Comparison of ENCODE assay signal across 8 cellular contexts in genomic region chr3:98734311-98734710, GRCh38. TPM values are rescaled to one million over a fixed set of nuclear protein-coding genes. Genes with fewer than 3 reads are reported as not detected.
DNase-seq lines count a peak whose midpoint lies in the region; ATAC-seq and TF ChIP-seq lines count a peak whose summit lies in the region.

No MANE protein-coding gene starts in this region.

- TF ChIP-seq POLR2A in Peyer's patch (IDR thresholded peaks at IDR 0.05): no peak

- TF ChIP-seq CTCF in GM06990 (IDR thresholded peaks at IDR 0.05; ENCODE audit: insufficient read depth, low read length, poor library complexity, severe bottlenecking): no peak
- no peak for TF ChIP-seq CTCF in fibroblast of pulmonary artery (IDR thresholded peaks at IDR 0.05; ENCODE audit: low read length, missing control alignments)
- TF ChIP-seq CTCF in retinal pigment epithelial cell (conservative IDR thresholded peaks at IDR 0.05; ENCODE audit: low read depth, low read length): no peak
- TF ChIP-seq CTCF in Peyer's patch (IDR thresholded peaks at IDR 0.05): no peak

- no peaks in the 10 kb centered on the region for H3K9me3 ChIP-seq in Peyer's patch

- no peak for ATAC-seq in GM21447 (IDR thresholded peaks at IDR 0.05; ENCODE audit: unreplicated experiment)

- H3K36me3 ChIP-seq in GM06990 (ENCODE audit: control insufficient read depth, insufficient read depth, low read length) (no peaks in the 10 kb centered on the region), Peyer's patch (no peaks in the 10 kb centered on the region)

- H3K4me3 ChIP-seq in GM06990 (replicated peaks; ENCODE audit: low read depth, low read length) (peak overlapping the region; percentile 73), fibroblast of pulmonary artery (replicated peaks; ENCODE audit: low read depth, low read length) (peak overlapping the region; percentile 74), retinal pigment epithelial cell (ENCODE audit: low read length) (peak overlapping the region; percentile 90), Peyer's patch (peak overlapping the region in 2 of 4 donors; percentile 61 to 66)

- no peak overlapping the region for H3K27ac ChIP-seq in Peyer's patch

- H3K27me3 ChIP-seq in GM06990 (replicated peaks; ENCODE audit: control insufficient read depth, insufficient read depth, low read length) (no peaks in the 10 kb centered on the region; the same call in 1 of the 2 replicates), Peyer's patch (no peaks in the 10 kb centered on the region)

- DNase-seq in GM06990 (ENCODE audit: extremely low read depth, insufficient read length) (no peak), SK-N-DZ (ENCODE audit: low spot score) (peak; percentile 33), fibroblast of pulmonary artery (ENCODE audit: low read depth) (peak; percentile 51), retinal pigment epithelial cell (ENCODE audit: low read depth) (no peak), Peyer's patch (no peak), GM03348 (ENCODE audit: low spot score) (no peak), midbrain (lab: John Stamatoyannopoulos, UW) (no peak)

- peaks cover 0 to 15% (median 0%) of the 10 kb centered on the region in 4 donors for H3K4me1 ChIP-seq in Peyer's patch

RNA-seq across cellular contexts. Expression of gene ST3GAL6, which starts 28.8 kb away (rescaled TPM):
- 39.2 and 43.0 TPM in 2 replicates for polyA plus RNA-seq in SK-N-DZ (2014; cell fraction: cytosol; rRNA removed)
- 52.6 and 56.4 TPM in 2 replicates for polyA plus RNA-seq in SK-N-DZ (2014; cell fraction: nucleus; rRNA removed)
- total RNA-seq in Peyer's patch: 1 to 10 TPM; 1.6 to 6.6 (median 2.5) TPM

Comparison
In these comparisons a context has a peak if more than half of its experiments do, and no peak if none do; other contexts are left out.
1. DNase-seq: peak in SK-N-DZ (single experiment) and fibroblast of pulmonary artery (single experiment); none in GM06990 (single experiment), retinal pigment epithelial cell (single experiment), Peyer's patch (0 of 3), GM03348 (single experiment) and midbrain (single experiment).